8 cellular contexts compared by ENCODE assay signal in the genomic region with DNA sequence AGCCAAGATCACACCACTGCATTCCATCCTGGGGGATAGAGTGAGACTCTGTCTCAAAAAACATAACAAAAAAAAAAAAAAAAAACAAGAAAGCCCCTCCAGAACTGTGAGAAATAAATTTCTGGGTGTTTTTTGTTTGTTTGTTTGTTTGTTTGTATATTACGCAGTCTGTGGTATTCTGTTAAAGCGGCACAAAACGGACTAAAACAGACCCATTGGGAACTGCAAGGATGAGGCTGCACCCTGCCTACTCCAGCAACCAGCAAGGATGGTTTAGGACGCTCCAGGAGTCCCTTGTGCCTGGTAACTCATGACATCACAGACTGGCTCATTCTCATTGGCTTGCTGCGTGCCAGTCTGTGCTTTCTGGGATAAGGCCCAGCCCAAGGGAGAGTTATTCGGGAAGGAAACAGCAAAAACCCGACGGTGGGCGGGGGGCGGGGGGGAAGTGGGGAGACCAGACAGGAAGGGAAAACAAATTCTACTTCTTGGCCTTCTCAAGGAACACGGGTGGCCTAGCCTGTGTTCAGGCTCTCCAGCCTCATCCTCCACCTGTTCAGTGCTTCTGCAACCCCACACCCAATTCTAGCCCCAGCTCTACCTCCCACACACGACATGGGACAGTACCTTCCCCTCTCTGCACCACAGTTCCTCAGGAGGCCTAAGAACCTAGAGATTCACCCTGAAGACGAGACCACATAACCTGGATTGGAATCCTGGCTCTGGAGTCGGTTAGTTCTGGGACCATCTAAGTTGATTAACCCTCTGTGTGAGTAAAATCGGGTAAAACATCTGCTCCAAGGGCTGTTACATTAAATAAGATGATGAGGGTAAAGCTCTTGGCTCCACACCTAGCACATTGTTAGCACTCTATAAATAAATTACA. TPM values are rescaled to one million over a fixed set of nuclear protein-coding genes. Genes with fewer than 3 reads are reported as not detected.
A peak's percentile ranks its signal among the peaks of the same experiment; 100 is the strongest.
DNase-seq lines count a peak whose midpoint lies in the region; ATAC-seq lines count a peak whose summit lies in the region.

No MANE protein-coding gene starts in this region.

- H3K36me3 Mint-ChIP-seq in dendritic cell treated with granulocyte-macrophage colony-stimulating factor and Interleukin-4, amounts not matched to agents 40 ng/mL and 50 ng/mL, for 4 days (ENCODE audit: low read depth), result peaks cover 80% of the 10 kb centered on the region

- in situ Hi-C loops in ACHN (cut with HindIII; ENCODE audit: low pct_ligation_motif_present, low pct_unique_long_range_greater_than_20kb, low sequenced_read_pairs), result no loop called here

- no peaks in the 10 kb centered on the region for H3K9me3 Mint-ChIP-seq in dendritic cell treated with granulocyte-macrophage colony-stimulating factor and Interleukin-4, amounts not matched to agents 40 ng/mL and 50 ng/mL, for 4 days

- H3K27ac Mint-ChIP-seq in dendritic cell treated with granulocyte-macrophage colony-stimulating factor and Interleukin-4, amounts not matched to agents 40 ng/mL and 50 ng/mL, for 4 days, result peak overlapping the region; percentile 99

- H3K4me1 Mint-ChIP-seq in dendritic cell treated with granulocyte-macrophage colony-stimulating factor and Interleukin-4, amounts not matched to agents 40 ng/mL and 50 ng/mL, for 4 days (ENCODE audit: low read depth), result peaks cover 60% of the 10 kb centered on the region

- ATAC-seq in GM18511 (IDR thresholded peaks at IDR 0.05; ENCODE audit: unreplicated experiment), result peak; percentile 28
- ATAC-seq in HG03095 (IDR thresholded peaks at IDR 0.05; ENCODE audit: unreplicated experiment), result peak; percentile 33
- peak; percentile 83 for ATAC-seq in left colon

- peak overlapping the region; percentile 95 for H3K4me3 Mint-ChIP-seq in dendritic cell treated with granulocyte-macrophage colony-stimulating factor and Interleukin-4, amounts not matched to agents 40 ng/mL and 50 ng/mL, for 4 days

- H3K27me3 Mint-ChIP-seq in dendritic cell treated with granulocyte-macrophage colony-stimulating factor and Interleukin-4, amounts not matched to agents 40 ng/mL and 50 ng/mL, for 4 days, result no peaks in the 10 kb centered on the region

- intact Hi-C loops in dendritic cell treated with granulocyte-macrophage colony-stimulating factor and Interleukin-4, amounts not matched to agents 40 ng/mL and 50 ng/mL, for 4 days (cut with micrococcal nuclease), result no loop called here
- intact Hi-C loops in left colon (cut with DNase I, micrococcal nuclease), result no loop called here

- peak; percentile 87 for DNase-seq in ACHN
- DNase-seq in NCI-H2171 (lab: John Stamatoyannopoulos, UW), result peak; percentile 16
- DNase-seq in UCSD-AML1 (lab: John Stamatoyannopoulos, UW; ENCODE audit: unreplicated experiment), result peak; percentile 79
- peak; percentile 69 to 84 for DNase-seq in left colon
- peak; percentile 30 to 34 for DNase-seq in stimulated activated CD4-positive, alpha-beta T cell treated with anti-CD3 and anti-CD28 coated beads, Interleukin-2, amount 100 ng/mL, for 48 hours

RNA-seq across cellular contexts. Expression of a gene that starts 2.8 kb away (rescaled TPM):
- 100 to 1,000 TPM; 132 to 435 TPM for total RNA-seq in left colon

RNA-seq across cellular contexts. Expression of a gene that starts 39.7 kb away (rescaled TPM):
- total RNA-seq in left colon, result 1,000 to 10,000 TPM; 1,685 to 1,991 TPM

RNA-seq across cellular contexts. Expression of a gene that starts 52.4 kb away (rescaled TPM):
- 10 to 100 TPM; 14.6 to 21.7 TPM for total RNA-seq in left colon

Comparison
In these comparisons a context has a peak if more than half of its experiments do, and no peak if none do; other contexts are left out.
1. Peak in every context shown above with its lines: DNase-seq and ATAC-seq.
2. DNase-seq: peak in every context shown above with its lines; median percentile 87 in ACHN; 79 in UCSD-AML1; 76 in left colon; 32 in stimulated activated CD4-positive, alpha-beta T cell treated with anti-CD3 and anti-CD28 coated beads, Interleukin-2, amount 100 ng/mL, for 48 hours; 16 in NCI-H2171.
3. ATAC-seq: peak in every context shown above with its lines; median percentile 83 in left colon; 33 in HG03095; 28 in GM18511.